Comparison of ENCODE assay signal across 9 cellular contexts in the genomic region with DNA sequence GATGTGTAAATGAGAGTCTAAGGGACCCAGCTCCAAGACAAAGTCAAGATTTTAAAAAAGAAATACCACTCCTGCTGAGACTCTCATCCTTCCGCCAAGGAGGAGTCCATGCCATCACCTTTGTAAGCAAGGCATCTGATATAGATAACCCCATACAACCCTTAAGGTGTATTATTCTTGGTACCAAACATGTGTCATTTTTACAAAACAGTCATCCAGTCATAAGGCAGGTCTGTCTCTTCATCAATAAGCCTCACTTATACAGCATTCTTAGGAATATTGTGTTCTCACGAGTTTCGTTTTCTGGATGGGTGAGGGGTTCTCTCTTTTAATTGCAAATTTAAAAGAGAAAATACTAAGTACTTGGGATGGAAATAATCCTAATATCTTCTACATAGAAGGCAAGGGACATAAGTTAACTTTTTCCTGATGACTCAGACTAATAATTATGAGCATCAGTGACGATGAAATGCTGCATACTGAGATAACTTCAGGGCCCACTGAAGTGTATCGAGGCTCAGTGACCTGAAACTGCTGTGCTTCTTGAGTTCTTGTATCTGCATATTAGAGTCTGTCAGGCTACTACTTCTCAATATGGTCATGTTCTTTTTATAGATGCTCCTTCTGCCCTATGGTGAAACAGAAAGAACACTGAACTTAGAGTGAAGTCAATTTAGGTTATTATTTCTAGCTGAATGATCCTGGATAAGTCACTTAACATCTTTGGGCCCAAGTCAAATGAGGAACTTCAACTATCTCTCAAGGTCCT.
DNase-seq lines count a peak whose midpoint lies in the region; ATAC-seq and TF ChIP-seq lines count a peak whose summit lies in the region.
"Had no signal": no experiment of that assay in that cellular context is flagged by ENCODE, and none has a peak within 500 bp of the region (broad histone marks: within the 10 kb centered on the region; RNA-seq: fewer than 3 reads in every experiment).

No MANE protein-coding gene starts in this region.

- H3K36me3 ChIP-seq in GM06990 (ENCODE audit: control insufficient read depth, insufficient read depth, low read length): no peaks in the 10 kb centered on the region

- DNase-seq in GM06990 (ENCODE audit: extremely low read depth, insufficient read length): peak; percentile 76
- peak; percentile 90 for DNase-seq in NAMALWA (ENCODE audit: low spot score)
- no peak for DNase-seq in progenitor cell of endocrine pancreas (ENCODE audit: low spot score, unreplicated experiment)
- no peak for DNase-seq in EL
- no peak for DNase-seq in NCI-H748 treated with DMSO at 0.1 percent for 48 hours (lab: John Stamatoyannopoulos, UW)
- DNase-seq in iPS-NIHi11 (ENCODE audit: low spot score): no peak
- DNase-seq: NCI-H510A treated with DMSO at 0.1 percent for 48 hours had no signal

- no peaks in the 10 kb centered on the region for H3K27me3 Mint-ChIP-seq in progenitor cell of endocrine pancreas

- H3K9me3 Mint-ChIP-seq in progenitor cell of endocrine pancreas (ENCODE audit: low read depth): no peaks in the 10 kb centered on the region

- no peak for TF ChIP-seq CTCF in GM06990 (IDR thresholded peaks at IDR 0.05; ENCODE audit: insufficient read depth, low read length, poor library complexity, severe bottlenecking)
- no peak for TF ChIP-seq CTCF in progenitor cell of endocrine pancreas (IDR thresholded peaks at IDR 0.05; ENCODE audit: unreplicated experiment)

- no peaks in the 10 kb centered on the region for H3K27me3 ChIP-seq in GM06990 (replicated peaks; ENCODE audit: control insufficient read depth, insufficient read depth, low read length)

- peak; percentile 99 for ATAC-seq in GM19324 (IDR thresholded peaks at IDR 0.05; ENCODE audit: low FRiP score, unreplicated experiment)
- peak; percentile 99 for ATAC-seq in HG02870 (IDR thresholded peaks at IDR 0.05; ENCODE audit: unreplicated experiment)

- H3K4me3 Mint-ChIP-seq in progenitor cell of endocrine pancreas (ENCODE audit: low read depth): no peak overlapping the region

- H3K36me3 Mint-ChIP-seq in progenitor cell of endocrine pancreas (ENCODE audit: insufficient read depth): no peaks in the 10 kb centered on the region

- no peak overlapping the region for H3K27ac Mint-ChIP-seq in progenitor cell of endocrine pancreas

- peaks cover under 1% of the 10 kb centered on the region for H3K4me1 Mint-ChIP-seq in progenitor cell of endocrine pancreas (ENCODE audit: low read depth)

- no peak overlapping the region for H3K4me3 ChIP-seq in GM06990 (replicated peaks; ENCODE audit: low read depth, low read length)

Comparison
In these comparisons a context has a peak if more than half of its experiments do, and no peak if none do; other contexts are left out.
1. DNase-seq: peak in GM06990 (single experiment) and NAMALWA (single experiment); none in progenitor cell of endocrine pancreas (single experiment), EL (single experiment), NCI-H748 treated with DMSO at 0.1 percent for 48 hours (single experiment) and iPS-NIHi11 (single experiment).